In the genomic region with DNA sequence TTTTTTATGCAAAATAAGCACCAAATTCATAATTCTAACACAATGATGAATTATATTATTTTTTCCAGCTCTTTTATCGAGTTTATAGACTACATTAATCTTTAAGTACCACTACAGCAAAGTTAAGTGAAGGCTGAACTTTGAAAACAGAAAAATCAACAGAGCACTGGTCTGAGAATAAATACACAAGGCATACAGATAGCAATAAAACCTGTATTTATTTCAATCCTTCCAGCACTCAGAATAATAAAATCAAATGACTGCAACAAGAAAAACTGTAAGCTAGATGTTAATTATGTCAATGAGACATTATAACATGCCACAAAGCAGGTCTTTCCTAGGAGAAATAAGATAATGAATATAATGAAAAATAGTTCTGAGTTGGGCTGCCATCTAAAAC, we compare ENCODE assay signal across 24 cellular contexts. TPM values are rescaled to one million over a fixed set of nuclear protein-coding genes. Genes with fewer than 3 reads are reported as not detected.
DNase-seq lines count a peak whose midpoint lies in the region; ATAC-seq and TF ChIP-seq lines count a peak whose summit lies in the region.
"Had no signal": no experiment of that assay in that cellular context is flagged by ENCODE, and none has a peak within 500 bp of the region (broad histone marks: within the 10 kb centered on the region; RNA-seq: fewer than 3 reads in every experiment).

No MANE protein-coding gene starts in this region.

- intact Hi-C loops in CD4-positive, alpha-beta T cell (cut with DNase I, micrococcal nuclease) = no loop called here

- no peak for DNase-seq in CD4-positive, alpha-beta T cell
- DNase-seq in nephron progenitor cell (no peak), NCI-H82 treated with DMSO at 0.1 percent for 48 hours (lab: John Stamatoyannopoulos, UW; ENCODE audit: unreplicated experiment) (no peak)
- DNase-seq: CD8-positive, alpha-beta memory T cell; DMS153; DND-41; GM23248; H7; KBM-7; MG63; NCI-H1105 treated with DMSO at 0.1 percent for 48 hours; NCI-H2029; NCI-H446 treated with DMSO at 0.1 percent for 48 hours; NCI-H526; NCI-H82; PC-9; Right ventricle myocardium superior had no signal

- H3K4me1 Mint-ChIP-seq in CD4-positive, alpha-beta T cell (ENCODE audit: low read depth) = peaks cover 25% of the 10 kb centered on the region
- H3K4me1 Mint-ChIP-seq in activated T-helper 17 cell treated with anti-CD3 and anti-CD28 coated beads, Interleukin-2, amount 50 U/mL, for 72 hours = peaks cover 6% of the 10 kb centered on the region
- no peaks in the 10 kb centered on the region for H3K4me1 Mint-ChIP-seq in nephron progenitor cell

- no peaks in the 10 kb centered on the region for H3K9me3 ChIP-seq in CD4-positive, alpha-beta T cell (ENCODE audit: control insufficient read depth, low read length)
- H3K9me3 ChIP-seq: MG63, SJSA1 had no signal

- no peaks in the 10 kb centered on the region for H3K27me3 Mint-ChIP-seq in CD4-positive, alpha-beta T cell
- H3K27me3 Mint-ChIP-seq in activated T-helper 17 cell treated with anti-CD3 and anti-CD28 coated beads, Interleukin-2, amount 50 U/mL, for 72 hours = no peaks in the 10 kb centered on the region
- H3K27me3 Mint-ChIP-seq in nephron progenitor cell (ENCODE audit: low read depth, poor library complexity) = no peaks in the 10 kb centered on the region
- H3K27me3 Mint-ChIP-seq: B cell; CD8-positive, alpha-beta memory T cell had no signal

- peaks cover 73% of the 10 kb centered on the region for H3K36me3 Mint-ChIP-seq in CD4-positive, alpha-beta T cell (ENCODE audit: low read depth)
- H3K36me3 Mint-ChIP-seq in activated T-helper 17 cell treated with anti-CD3 and anti-CD28 coated beads, Interleukin-2, amount 50 U/mL, for 72 hours (ENCODE audit: low read depth) = peaks cover 96% of the 10 kb centered on the region
- H3K36me3 Mint-ChIP-seq in nephron progenitor cell (ENCODE audit: low read depth) = peaks cover 80% of the 10 kb centered on the region

- H3K4me3 Mint-ChIP-seq in CD4-positive, alpha-beta T cell = no peak overlapping the region
- H3K4me3 Mint-ChIP-seq in activated T-helper 17 cell treated with anti-CD3 and anti-CD28 coated beads, Interleukin-2, amount 50 U/mL, for 72 hours = no peak overlapping the region
- H3K4me3 Mint-ChIP-seq in nephron progenitor cell = no peak overlapping the region
- H3K4me3 Mint-ChIP-seq: B cell had no signal

- peak overlapping the region; percentile 55 for H3K27ac Mint-ChIP-seq in CD4-positive, alpha-beta T cell
- H3K27ac Mint-ChIP-seq in activated T-helper 17 cell treated with anti-CD3 and anti-CD28 coated beads, Interleukin-2, amount 50 U/mL, for 72 hours = peak overlapping the region; percentile 8
- peak overlapping the region; percentile 60 for H3K27ac Mint-ChIP-seq in nephron progenitor cell
- H3K27ac Mint-ChIP-seq: B cell had no signal

- no peak for ATAC-seq in CD4-positive, alpha-beta T cell (ENCODE audit: poor library complexity)
- ATAC-seq in activated T-helper 17 cell treated with anti-CD3 and anti-CD28 coated beads, Interleukin-2, amount 50 U/mL, for 72 hours (replicated peaks) = no peak
- ATAC-seq in GM19397 (IDR thresholded peaks at IDR 0.05; ENCODE audit: unreplicated experiment) (no peak), GM19035 (IDR thresholded peaks at IDR 0.05; ENCODE audit: unreplicated experiment) (no peak)

- CTCF ChIA-PET in CD4-positive, alpha-beta T cell (lab: Charles Lee) = interaction anchor here (0.7 to 1.9 kb wide), 4 partner anchors 11 to 68 kb away, joined by 3 to 9 read pairs (median 3); no protein-coding TSS in a partner anchor

- H3K9me3 Mint-ChIP-seq in CD4-positive, alpha-beta T cell = no peaks in the 10 kb centered on the region
- no peaks in the 10 kb centered on the region for H3K9me3 Mint-ChIP-seq in activated T-helper 17 cell treated with anti-CD3 and anti-CD28 coated beads, Interleukin-2, amount 50 U/mL, for 72 hours
- H3K9me3 Mint-ChIP-seq in nephron progenitor cell = peaks cover 1% of the 10 kb centered on the region
- H3K9me3 Mint-ChIP-seq: CD8-positive, alpha-beta memory T cell had no signal

- no peaks in the 10 kb centered on the region for H3K27me3 ChIP-seq in CD4-positive, alpha-beta T cell (ENCODE audit: control insufficient read depth, insufficient read depth, low read length)
- H3K27me3 ChIP-seq: MG63, SJSA1 had no signal

- H3K27ac ChIP-seq in 22Rv1 = 0 out of 2 replicates have a peak overlapping the region, but pooled peaks have one; percentile 2
- H3K27ac ChIP-seq in CD4-positive, alpha-beta T cell (ENCODE audit: low read depth, low read length) = no peak overlapping the region
- H3K27ac ChIP-seq: C4-2B, GM23248, PC-9, SJSA1 had no signal

- TF ChIP-seq CTCF in 22Rv1 (IDR thresholded peaks at IDR 0.05) (no peak), nephron progenitor cell (IDR thresholded peaks at IDR 0.05) (no peak)
- TF ChIP-seq CTCF in CD4-positive, alpha-beta T cell (IDR thresholded peaks at IDR 0.05) = no peak

- POLR2A ChIA-PET in CD4-positive, alpha-beta T cell (lab: Charles Lee) = interaction anchor here (0.6 kb wide), 1 partner anchor 13 kb away, joined by 4 read pairs; no protein-coding TSS in a partner anchor

RNA-seq across cellular contexts. Expression of a gene that starts 24.5 kb away (rescaled TPM):
- total RNA-seq in CD4-positive, alpha-beta T cell = 10 to 100 TPM; 80.6 to 84.7 TPM
- total RNA-seq in activated T-helper 17 cell treated with anti-CD3 and anti-CD28 coated beads, Interleukin-2, amount 50 U/mL, for 72 hours = 100 to 1,000 TPM; 102 to 110 TPM

RNA-seq across cellular contexts. Expression of a gene that starts 45.2 kb away (rescaled TPM):
- total RNA-seq in CD4-positive, alpha-beta T cell = under 1 TPM in 1 of 2 experiments, not detected in 1; 0.11 TPM
- total RNA-seq in activated T-helper 17 cell treated with anti-CD3 and anti-CD28 coated beads, Interleukin-2, amount 50 U/mL, for 72 hours = under 1 TPM; 0.37 to 0.63 TPM

RNA-seq across cellular contexts. Expression of a gene that starts 49.8 kb away (rescaled TPM):
- 10 to 100 TPM; 11.7 to 11.8 TPM for total RNA-seq in CD4-positive, alpha-beta T cell
- total RNA-seq in activated T-helper 17 cell treated with anti-CD3 and anti-CD28 coated beads, Interleukin-2, amount 50 U/mL, for 72 hours = 10 to 100 TPM; 31.9 to 40.4 TPM

Comparison
In these comparisons a context has a peak if more than half of its experiments do, and no peak if none do; other contexts are left out.
1. H3K27ac Mint-ChIP-seq: peak in every context shown above with its lines; median percentile 60 in nephron progenitor cell; 55 in CD4-positive, alpha-beta T cell; 8 in activated T-helper 17 cell treated with anti-CD3 and anti-CD28 coated beads, Interleukin-2, amount 50 U/mL, for 72 hours.